22 cellular contexts compared by ENCODE assay signal in genomic region chr7:76974336-76974735, GRCh38. TPM values are rescaled to one million over a fixed set of nuclear protein-coding genes. Genes with fewer than 3 reads are reported as not detected.
"Had no signal": no experiment of that assay in that cellular context is flagged by ENCODE, and none has a peak within 500 bp of the region (broad histone marks: within the 10 kb centered on the region; RNA-seq: fewer than 3 reads in every experiment).

No MANE protein-coding gene starts in this region.

RNA-seq across cellular contexts. Expression of gene SPDYE17, which starts 57.8 kb away (rescaled TPM):
- total RNA-seq: activated CD4-positive, alpha-beta memory T cell treated with anti-CD3 and anti-CD28 coated beads for 36 hours; activated CD4-positive, alpha-beta T cell treated with anti-CD3 and anti-CD28 coated beads for 36 hours; activated CD8-positive, alpha-beta memory T cell treated with anti-CD3 and anti-CD28 coated beads for 36 hours; activated CD8-positive, alpha-beta T cell treated with anti-CD3 and anti-CD28 coated beads for 36 hours; activated naive CD4-positive, alpha-beta T cell treated with anti-CD3 and anti-CD28 coated beads for 36 hours; activated naive CD4-positive, alpha-beta T cell treated with anti-CD3 and anti-CD28 coated beads, Interleukin-2, amount 50 U/mL, for 72 hours; activated naive CD8-positive, alpha-beta T cell treated with anti-CD3 and anti-CD28 coated beads for 36 hours; activated T-cell treated with anti-CD3 and anti-CD28 coated beads, Interleukin-2, amount 50 U/mL, for 4 hours; activated T-cell treated with anti-CD3 and anti-CD28 coated beads, Interleukin-2, amount 50 U/mL, for 72 hours; activated T-helper 1 cell treated with anti-CD3 and anti-CD28 coated beads, Interleukin-12 subunit alpha, Interleukin-12 subunit beta, Interleukin-2, Interleukin-4 antibody, amounts not matched to agents 30 ng/mL and 10 ng/mL and 1 ng/mL, durations not matched to agents 14 hours and 24 hours and 36 hours; activated T-helper 17 cell treated with anti-CD3 and anti-CD28 coated beads, Interleukin-2, amount 50 U/mL, for 72 hours; adrenal gland; aorta; astrocyte; body of pancreas; breast epithelium; cardiac septum; T-cell; T-helper 1 cell treated with Interleukin-12 subunit alpha and Interleukin-12 subunit beta and Interleukin-4 antibody, amounts not matched to agents 30 ng/mL and 1 ng/mL, for 36 hours; T-helper 17 cell; T-helper 2 cell treated with Interferon-gamma antibody and Interleukin-4, amounts not matched to agents 100 ng/mL and 5 ng/mL, for 36 hours; WTC11 had no signal
